ENCODE assay signal across 8 cellular contexts in the genomic region with DNA sequence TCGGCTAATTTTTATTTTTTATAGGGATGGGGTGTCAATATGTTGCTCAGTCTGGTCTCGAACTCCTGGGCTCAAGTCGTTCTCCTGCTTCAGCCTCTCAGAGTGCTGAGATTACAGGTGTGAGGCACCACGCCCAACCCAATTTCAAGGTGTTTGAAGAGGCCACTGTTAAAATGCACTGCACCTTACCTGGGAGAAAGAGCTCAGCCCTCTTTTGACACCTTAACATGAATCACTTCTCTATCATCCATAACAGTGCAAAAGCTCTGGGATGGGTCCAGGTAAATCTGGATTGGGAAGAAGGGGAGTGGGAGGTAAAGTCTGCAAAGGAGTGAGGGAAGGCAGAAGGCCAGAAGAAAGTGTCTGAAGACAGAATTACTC. TPM values are rescaled to one million over a fixed set of nuclear protein-coding genes. Genes with fewer than 3 reads are reported as not detected.
DNase-seq lines count a peak whose midpoint lies in the region; ATAC-seq and TF ChIP-seq lines count a peak whose summit lies in the region.

No MANE protein-coding gene starts in this region.

- no peak for TF ChIP-seq EP300 in sigmoid colon (IDR thresholded peaks at IDR 0.05)

- no peaks in the 10 kb centered on the region for H3K9me2 ChIP-seq in GM23248 (ENCODE audit: insufficient read depth)

- H3K36me3 ChIP-seq in GM23248 (ENCODE audit: low read depth): peaks cover 11% of the 10 kb centered on the region
- peaks cover 19% of the 10 kb centered on the region for H3K36me3 ChIP-seq in SK-N-MC (ENCODE audit: insufficient read depth, low read length)
- H3K36me3 ChIP-seq in esophagus squamous epithelium: peaks cover 11 to 18% (median 12%) of the 10 kb centered on the region in 3 donors
- H3K36me3 ChIP-seq in sigmoid colon: peaks cover 8 to 17% (median 13%) of the 10 kb centered on the region in 4 donors

- peaks cover 51% of the 10 kb centered on the region for H3K79me2 ChIP-seq in GM23248 (ENCODE audit: insufficient read depth)

- intact Hi-C loops in esophagus squamous epithelium (cut with DNase I): no loop called here
- intact Hi-C loops in sigmoid colon (cut with DNase I): loop anchor here (5.0 to 10.0 kb wide), 6 partner anchors 43 to 520 kb away; a partner anchor contains a TSS

- no peaks in the 10 kb centered on the region for H4K20me1 ChIP-seq in GM23248 (ENCODE audit: insufficient read depth)

- H3K4me3 ChIP-seq in GM23248 (peak overlapping the region; percentile 93), SK-N-MC (peak overlapping the region; percentile 90), esophagus squamous epithelium (peak overlapping the region; percentile 77 to 97 (median 85)), sigmoid colon (peak overlapping the region; percentile 71 to 89 (median 81))

- peak overlapping the region; percentile 78; the same call in 1 of the 2 replicates for H3K27ac ChIP-seq in GM23248
- H3K27ac ChIP-seq in SK-N-MC: no peak overlapping the region
- H3K27ac ChIP-seq in esophagus squamous epithelium: peak overlapping the region; percentile 93 to 98 (median 96)
- peak overlapping the region; percentile 92 to 95 (median 94) for H3K27ac ChIP-seq in sigmoid colon

- no peaks in the 10 kb centered on the region for H3K27me3 ChIP-seq in GM23248 (replicated peaks; ENCODE audit: insufficient read depth)
- H3K27me3 ChIP-seq in esophagus squamous epithelium: no peaks in the 10 kb centered on the region
- H3K27me3 ChIP-seq in sigmoid colon: no peaks in the 10 kb centered on the region

- peak overlapping the region; percentile 86 for H3K4me2 ChIP-seq in GM23248 (ENCODE audit: unreplicated experiment)

- H3K9ac ChIP-seq in GM23248 (peak overlapping the region; percentile 88), SK-N-MC (ENCODE audit: insufficient read length) (peak overlapping the region; percentile 94)

- 93 to 98% methylated on average over 4 of the region's 4 CpGs for WGBS in GM23248 (ENCODE audit: low coverage in 1 of 2, low lambda C conversion rate in 2 of 2, missing lambda C conversion rate in 2 of 2), 2 experiments
- WGBS in esophagus squamous epithelium, 2 donors: 57 to 61% methylated on average over 3 to 4 of the region's 4 CpGs
- WGBS in sigmoid colon, 2 donors: 37 to 77% methylated on average over 4 of the region's 4 CpGs

- in situ Hi-C loops in GM23248 (cut with MboI): no loop called here

- no peak for ATAC-seq in GM21381 (IDR thresholded peaks at IDR 0.05; ENCODE audit: unreplicated experiment)

- TF ChIP-seq CTCF in esophagus squamous epithelium (IDR thresholded peaks at IDR 0.05): no peak
- TF ChIP-seq CTCF in sigmoid colon (IDR thresholded peaks at IDR 0.05): no peak

- peak overlapping the region; percentile 91 for H2AFZ ChIP-seq in GM23248

- H3K9me3 ChIP-seq in GM23248 (ENCODE audit: low read depth) (no peaks in the 10 kb centered on the region), SK-N-MC (ENCODE audit: low read depth, low read length) (no peaks in the 10 kb centered on the region), esophagus squamous epithelium (no peaks in the 10 kb centered on the region), sigmoid colon (no peaks in the 10 kb centered on the region)

- DNase-seq in GM23248 (no peak), SK-N-MC (ENCODE audit: low read depth, low spot score) (no peak), esophagus squamous epithelium (lab: John Stamatoyannopoulos, UW) (no peak), sigmoid colon (peak; percentile 39), NCI-H2196 (lab: John Stamatoyannopoulos, UW; ENCODE audit: unreplicated experiment) (no peak), NCI-H2227 treated with DMSO at 0.1 percent for 48 hours (lab: John Stamatoyannopoulos, UW) (no peak)
- DNase-seq in activated CD4-positive, CD25-positive, alpha-beta regulatory T cell (lab: John Stamatoyannopoulos, UW): no peak

- H3K4me1 ChIP-seq in GM23248 (ENCODE audit: insufficient read depth) (peaks cover 7% of the 10 kb centered on the region), esophagus squamous epithelium (peaks cover 16 to 37% (median 20%) of the 10 kb centered on the region in 3 donors), sigmoid colon (peaks cover 0 to 31% (median 25%) of the 10 kb centered on the region in 4 donors)

- H3F3A ChIP-seq in GM23248 (ENCODE audit: insufficient read depth): peaks cover 4% of the 10 kb centered on the region; the same call in 1 of the 2 replicates

- no peak for TF ChIP-seq POLR2A in esophagus squamous epithelium (IDR thresholded peaks at IDR 0.05)
- no peak for TF ChIP-seq POLR2A in sigmoid colon (IDR thresholded peaks at IDR 0.05)

RNA-seq across cellular contexts. Expression of a gene that starts 0.6 kb away (rescaled TPM):
- 23.3 and 24.1 TPM in 2 replicates for total RNA-seq in GM23248 (2014; rRNA removed; shearing (Covaris generic))
- 2.4 and 2.8 TPM in 2 replicates for polyA plus RNA-seq in GM23248 (2016; fragmentation: Nextera tagmentation; extraction: Ambion mirVana)
- 10 to 100 TPM; 13.9 to 21.7 (median 16.9) TPM for total RNA-seq in esophagus squamous epithelium
- 10 to 100 TPM; 11.8 to 24.9 (median 13.9) TPM for total RNA-seq in sigmoid colon
- polyA plus RNA-seq in sigmoid colon: 10 to 100 TPM in 1 of 3 donors, 1 to 10 TPM in 2; 6.9 to 17.6 (median 7.2) TPM

RNA-seq across cellular contexts. Expression of a gene that starts 44.7 kb away (rescaled TPM):
- total RNA-seq in GM23248 (2014; rRNA removed; shearing (Covaris generic)): 4.1 and 9.4 TPM in 2 replicates
- polyA plus RNA-seq in GM23248 (2016; fragmentation: Nextera tagmentation; extraction: Ambion mirVana): 5.3 and 7.1 TPM in 2 replicates
- total RNA-seq in esophagus squamous epithelium: 10 to 100 TPM in 2 of 4 donors, 1 to 10 TPM in 2; 8.0 to 11.1 (median 10.2) TPM
- total RNA-seq in sigmoid colon: 10 to 100 TPM in 1 of 4 donors, 1 to 10 TPM in 3; 4.1 to 13.6 (median 5.7) TPM
- 1 to 10 TPM; 4.4 to 9.0 (median 6.0) TPM for polyA plus RNA-seq in sigmoid colon

RNA-seq across cellular contexts. Expression of a gene that starts 47.5 kb away (rescaled TPM):
- total RNA-seq in GM23248 (2014; rRNA removed; shearing (Covaris generic)): 8.1 and 12.5 TPM in 2 replicates
- polyA plus RNA-seq in GM23248 (2016; fragmentation: Nextera tagmentation; extraction: Ambion mirVana) (6.7 and 7.1 TPM in 2 replicates), sigmoid colon (1 to 10 TPM; 2.4 to 5.3 (median 2.5) TPM)
- total RNA-seq in esophagus squamous epithelium (10 to 100 TPM in 3 of 4 donors, 1 to 10 TPM in 1; 8.9 to 20.8 (median 12.6) TPM), sigmoid colon (10 to 100 TPM; 13.0 to 19.7 (median 18.4) TPM)
